In genomic region chr12:104703372-104703771, GRCh38 we compare ENCODE assay signal across 22 cellular contexts.
DNase-seq lines count a peak whose midpoint lies in the region; ATAC-seq, FAIRE-seq and TF ChIP-seq lines count a peak whose summit lies in the region.
"Had no signal": no experiment of that assay in that cellular context is flagged by ENCODE, and none has a peak within 500 bp of the region (broad histone marks: within the 10 kb centered on the region; RNA-seq: fewer than 3 reads in every experiment).

No MANE protein-coding gene starts in this region.

- no peak overlapping the region for H2AFZ ChIP-seq in HepG2 (ENCODE audit: low read length)

- DNase-seq in HepG2 (ENCODE audit: low spot score) = no peak
- no peak for DNase-seq in right lobe of liver
- DNase-seq in endodermal cell = peak; percentile 68
- DNase-seq in GM13976 (ENCODE audit: low spot score) = no peak
- no peak for DNase-seq in stimulated activated CD4-positive, alpha-beta T cell treated with anti-CD3 and anti-CD28 coated beads, Interleukin-4, amount 100 ng/mL, for 4 hours
- DNase-seq in lower leg skin (ENCODE audit: low spot score in 2 of 2) = no peak
- DNase-seq: activated B cell treated with CpG ODN at 0.5 μM for 24 hours; activated CD8-positive, alpha-beta T cell treated with anti-CD3 and anti-CD28 coated beads for 36 hours; activated gamma-delta T cell; DMS79 treated with DMSO at 0.1 percent for 48 hours; lower lobe of right lung; NCI-H524 treated with DMSO at 0.1 percent for 48 hours had no signal

- H3K36me3 Mint-ChIP-seq in endodermal cell (ENCODE audit: low read depth) = no peaks in the 10 kb centered on the region
- peaks cover 19% of the 10 kb centered on the region for H3K36me3 Mint-ChIP-seq in stimulated activated memory B cell treated with anti-CD40 and anti-IgM and Interleukin-4, amounts not matched to agents 10 μg/mL and 1 μg/mL and 100 μg/mL, for 72 hours

- CTCF ChIA-PET in HepG2 (lab: Yijun Ruan, JAX; ENCODE audit: low intra/inter-chr PET ratio, low total read pairs) (no interaction called here), HEK293 (lab: Yijun Ruan, JAX) (interaction anchor here (0.7 to 1.6 kb wide), 2 partner anchors 242 to 322 kb away, joined by 3 to 6 read pairs; no protein-coding TSS in a partner anchor)

- WGBS in HepG2 (ENCODE audit: low lambda C conversion rate) = 37% methylated on average over 8 of the region's 8 CpGs
- 72% methylated on average over 8 of the region's 8 CpGs for WGBS in right lobe of liver (ENCODE audit: insufficient coverage, low coverage, low lambda C conversion rate, missing lambda C conversion rate)
- 94 to 96% methylated on average over 8 of the region's 8 CpGs for WGBS in endodermal cell (ENCODE audit: insufficient coverage in 1 of 2, insufficient read length in 1 of 2), 2 experiments
- WGBS in lower leg skin, 2 donors = 95 to 96% methylated on average over 8 of the region's 8 CpGs

- H3K9me3 ChIP-seq in HepG2 (ENCODE audit: low read length) (no peaks in the 10 kb centered on the region), right lobe of liver (no peaks in the 10 kb centered on the region), HEK293 (ENCODE audit: control insufficient read depth, insufficient read depth, low read depth, low read length) (no peaks in the 10 kb centered on the region), endodermal cell (ENCODE audit: control insufficient read depth, low read length) (no peaks in the 10 kb centered on the region)
- H3K9me3 ChIP-seq: adrenal gland; BLaER1 treated with 17β-estradiol and CSF1 and Interleukin-3, amounts not matched to agents 10 nM and 100 nM; lower lobe of right lung; pancreas; right atrium auricular region; uterus had no signal

- no TSS peak for BruUV-seq in HepG2 (replicated peaks; lab: Mats Ljungman, UMichigan)

- H3K27me3 ChIP-seq in HepG2 (ENCODE audit: control insufficient read depth in 1 of 2, insufficient read depth in 2 of 2, low read length in 2 of 2) (peaks cover 2 to 42% of the 10 kb centered on the region in 2 experiments; a peak in 4 of 5 replicates), right lobe of liver (no peaks in the 10 kb centered on the region), endodermal cell (ENCODE audit: control insufficient read depth, insufficient read depth, low read length, poor library complexity, severe bottlenecking) (no peaks in the 10 kb centered on the region)
- H3K27me3 ChIP-seq: adrenal gland; BLaER1 treated with 17β-estradiol and CSF1 and Interleukin-3, amounts not matched to agents 10 nM and 100 nM; brain microvascular endothelial cell; pancreas; right atrium auricular region; uterus had no signal

- H3K4me3 ChIP-seq in HepG2 (replicated peaks in 1 of 3; ENCODE audit: insufficient read depth in 1 of 3, low read depth in 2 of 3, low read length in 3 of 3) (no peak overlapping the region), right lobe of liver (no peak overlapping the region), HEK293 (ENCODE audit: low read depth, low read length) (no peak overlapping the region), endodermal cell (ENCODE audit: low read length) (no peak overlapping the region), lower leg skin (ENCODE audit: low read depth, poor library complexity, severe bottlenecking) (no peak overlapping the region)
- H3K4me3 ChIP-seq: adrenal gland; BLaER1 treated with 17β-estradiol and CSF1 and Interleukin-3, amounts not matched to agents 10 nM and 100 nM; lower lobe of right lung; pancreas; uterus had no signal

- H3K4me1 ChIP-seq in HepG2 (ENCODE audit: insufficient read depth, low read length) = no peaks in the 10 kb centered on the region
- no peaks in the 10 kb centered on the region for H3K4me1 ChIP-seq in right lobe of liver
- no peaks in the 10 kb centered on the region for H3K4me1 ChIP-seq in HEK293 (ENCODE audit: control insufficient read depth, insufficient read depth, low read length)
- H3K4me1 ChIP-seq in endodermal cell (ENCODE audit: control insufficient read depth, insufficient read depth, low read length) = peaks cover 10% of the 10 kb centered on the region
- H3K4me1 ChIP-seq: adrenal gland, pancreas, uterus had no signal

- no peak overlapping the region for H3K27ac Mint-ChIP-seq in endodermal cell
- peak overlapping the region; percentile 37 for H3K27ac Mint-ChIP-seq in stimulated activated memory B cell treated with anti-CD40 and anti-IgM and Interleukin-4, amounts not matched to agents 10 μg/mL and 1 μg/mL and 100 μg/mL, for 72 hours
- H3K27ac Mint-ChIP-seq: activated B cell treated with CpG ODN at 0.5 μM for 24 hours; activated CD8-positive, alpha-beta T cell treated with anti-CD3 and anti-CD28 coated beads for 36 hours had no signal

- POLR2A ChIA-PET in HepG2 (lab: Yijun Ruan, JAX) = no interaction called here
- POLR2A ChIA-PET in HEK293 (lab: Yijun Ruan, JAX) = no interaction called here

- no peak for TF ChIP-seq CTCF in HepG2 (CRISPR knock-in tag; IDR thresholded peaks at IDR 0.05)
- TF ChIP-seq CTCF in right lobe of liver (IDR thresholded peaks at IDR 0.05) = no peak
- no peak for TF ChIP-seq CTCF in HEK293 (tag by site-specific recombination; IDR thresholded peaks at IDR 0.05)
- peak; percentile 24 for TF ChIP-seq CTCF in endodermal cell (conservative IDR thresholded peaks at IDR 0.05)
- no peak for TF ChIP-seq CTCF in GM13976 (IDR thresholded peaks at IDR 0.05; ENCODE audit: borderline replicate concordance, control extremely low read depth, extremely low read depth, insufficient read depth, missing control alignments)
- no peak for TF ChIP-seq CTCF in lower leg skin (IDR thresholded peaks at IDR 0.05)

- H3K36me3 ChIP-seq in HepG2 (replicated peaks in 1 of 2; ENCODE audit: control insufficient read depth in 1 of 2, insufficient read depth in 2 of 2, low read length in 2 of 2) (no peaks in the 10 kb centered on the region), right lobe of liver (no peaks in the 10 kb centered on the region), HEK293 (ENCODE audit: control insufficient read depth in 2 of 2, insufficient read depth in 1 of 2, low read length in 2 of 2) (no peaks in the 10 kb centered on the region), endodermal cell (ENCODE audit: control insufficient read depth, insufficient read depth, low read length) (peaks cover 3% of the 10 kb centered on the region)
- H3K36me3 ChIP-seq: adrenal gland, lower lobe of right lung, pancreas, right atrium auricular region, uterus had no signal

- no peak for FAIRE-seq in HepG2 (lab: Jason Lieb, UNC)
- FAIRE-seq: GM18507, pancreas had no signal

- no peaks in the 10 kb centered on the region for H3K27me3 Mint-ChIP-seq in endodermal cell (ENCODE audit: insufficient read depth)
- H3K27me3 Mint-ChIP-seq in stimulated activated memory B cell treated with anti-CD40 and anti-IgM and Interleukin-4, amounts not matched to agents 10 μg/mL and 1 μg/mL and 100 μg/mL, for 72 hours = no peaks in the 10 kb centered on the region
- H3K27me3 Mint-ChIP-seq: activated B cell treated with CpG ODN at 0.5 μM for 24 hours; activated CD8-positive, alpha-beta T cell treated with anti-CD3 and anti-CD28 coated beads for 36 hours; naive thymus-derived CD8-positive, alpha-beta T cell had no signal

- no peak overlapping the region for H3K4me3 Mint-ChIP-seq in endodermal cell
- H3K4me3 Mint-ChIP-seq in stimulated activated memory B cell treated with anti-CD40 and anti-IgM and Interleukin-4, amounts not matched to agents 10 μg/mL and 1 μg/mL and 100 μg/mL, for 72 hours = no peak overlapping the region
- H3K4me3 Mint-ChIP-seq: activated B cell treated with CpG ODN at 0.5 μM for 24 hours; activated CD8-positive, alpha-beta T cell treated with anti-CD3 and anti-CD28 coated beads for 36 hours had no signal

- TF ChIP-seq RAD21 in HepG2 (CRISPR knock-in tag; IDR thresholded peaks at IDR 0.05) = no peak

- H3K27ac ChIP-seq in HepG2 (ENCODE audit: extremely low read length, insufficient read depth, low read length) = no peak overlapping the region
- no peak overlapping the region for H3K27ac ChIP-seq in right lobe of liver
- H3K27ac ChIP-seq in HEK293 (ENCODE audit: extremely low read depth, low read depth, low read length) = no peak overlapping the region
- no peak overlapping the region for H3K27ac ChIP-seq in endodermal cell (ENCODE audit: low read depth, low read length)
- H3K27ac ChIP-seq: adrenal gland, lower lobe of right lung, pancreas, uterus had no signal

- intact Hi-C loops in HepG2 (cut with micrococcal nuclease; ENCODE audit: unreplicated experiment) (no loop called here), right lobe of liver (cut with DNase I) (no loop called here), lower leg skin (cut with DNase I; ENCODE audit: low total_unique reads) (no loop called here)

- ATAC-seq in HepG2 (peak; percentile 29; the same call in 1 of the 3 replicates), right lobe of liver (no peak)
- ATAC-seq in stimulated activated memory B cell treated with anti-CD40 and anti-IgM and Interleukin-4, amounts not matched to agents 10 μg/mL and 1 μg/mL and 100 μg/mL, for 72 hours = no peak
- ATAC-seq: activated CD8-positive, alpha-beta T cell treated with anti-CD3 and anti-CD28 coated beads for 36 hours; naive thymus-derived CD8-positive, alpha-beta T cell had no signal

- no peak for TF ChIP-seq EP300 in HepG2 (IDR thresholded peaks at IDR 0.05; ENCODE audit: low read depth in 2 of 2, low read length in 2 of 2)
- TF ChIP-seq EP300 in HepG2 (CRISPR knock-in tag; IDR thresholded peaks at IDR 0.05; ENCODE audit: borderline replicate concordance) = no peak

- no peak overlapping the region for H3K4me2 ChIP-seq in HepG2 (ENCODE audit: low read depth, low read length)
- H3K4me2 ChIP-seq: BLaER1 treated with 17β-estradiol and CSF1 and Interleukin-3, amounts not matched to agents 10 nM and 100 nM had no signal

- in situ Hi-C loops in HepG2 (cut with HindIII; ENCODE audit: extremely low pct_ligation_motif_present, low pct_unique_long_range_greater_than_20kb) = no loop called here
- in situ Hi-C loops in GM13976 (cut with MboI; ENCODE audit: low sequenced_read_pairs, unreplicated experiment) = no loop called here

- H4K20me1 ChIP-seq in HepG2 (ENCODE audit: insufficient read depth, low read length) = no peaks in the 10 kb centered on the region

- H3K9ac ChIP-seq in HepG2 (ENCODE audit: insufficient read depth, low read depth, low read length) = no peak overlapping the region
- H3K9ac ChIP-seq in endodermal cell (ENCODE audit: extremely low read depth, low read length, poor library complexity, severe bottlenecking) = no peak overlapping the region
- H3K9ac ChIP-seq: BLaER1 treated with 17β-estradiol and CSF1 and Interleukin-3, amounts not matched to agents 10 nM and 100 nM had no signal

- TF ChIP-seq POLR2A in HepG2 (IDR thresholded peaks at IDR 0.05; ENCODE audit: insufficient read depth in 1 of 2, low read depth in 2 of 2, low read length in 2 of 2) = no peak
- TF ChIP-seq POLR2A in right lobe of liver (IDR thresholded peaks at IDR 0.05) = no peak
- no peak for TF ChIP-seq POLR2A in lower leg skin (IDR thresholded peaks at IDR 0.05)

- no peaks in the 10 kb centered on the region for H3K9me3 Mint-ChIP-seq in endodermal cell
- H3K9me3 Mint-ChIP-seq in stimulated activated memory B cell treated with anti-CD40 and anti-IgM and Interleukin-4, amounts not matched to agents 10 μg/mL and 1 μg/mL and 100 μg/mL, for 72 hours = no peaks in the 10 kb centered on the region
- H3K9me3 Mint-ChIP-seq: activated B cell treated with CpG ODN at 0.5 μM for 24 hours; activated CD8-positive, alpha-beta T cell treated with anti-CD3 and anti-CD28 coated beads for 36 hours; naive thymus-derived CD8-positive, alpha-beta T cell had no signal

- H3K79me2 ChIP-seq in HepG2 (ENCODE audit: insufficient read depth, low read length) = no peaks in the 10 kb centered on the region

- peaks cover 18% of the 10 kb centered on the region for H3K4me1 Mint-ChIP-seq in endodermal cell
- H3K4me1 Mint-ChIP-seq in stimulated activated memory B cell treated with anti-CD40 and anti-IgM and Interleukin-4, amounts not matched to agents 10 μg/mL and 1 μg/mL and 100 μg/mL, for 72 hours = peaks cover 31% of the 10 kb centered on the region
